Comparison of ENCODE assay signal across 26 cellular contexts in genomic region chr17:72735089-72735488, GRCh38.
"Had no signal": no experiment of that assay in that cellular context is flagged by ENCODE, and none has a peak within 500 bp of the region (broad histone marks: within the 10 kb centered on the region; RNA-seq: fewer than 3 reads in every experiment).

No MANE protein-coding gene starts in this region.

- H3K27me3 Mint-ChIP-seq: naive thymus-derived CD4-positive, alpha-beta T cell; stimulated activated naive B cell treated with anti-CD40 and anti-IgM and Interleukin-4, amounts not matched to agents 10 μg/mL and 1 μg/mL and 100 μg/mL, for 72 hours; stimulated activated naive CD8-positive, alpha-beta T cell treated with anti-CD3 and anti-CD28 coated beads, Interleukin-15, Interleukin-2, amounts not matched to agents 100 ng/mL and 50 ng/mL, for 24 hours had no signal

- H3K9me3 ChIP-seq: neutrophil, pancreas, psoas muscle, right lobe of liver, sigmoid colon, stomach, thoracic aorta, thyroid gland, tibial nerve, upper lobe of left lung, vagina had no signal

- H3K9me3 Mint-ChIP-seq: naive thymus-derived CD4-positive, alpha-beta T cell; natural killer cell; nephron; stimulated activated effector memory CD8-positive, alpha-beta T cell treated with anti-CD3 and anti-CD28 coated beads, Interleukin-12 subunit alpha, Interleukin-12 subunit beta, amount 100 ng/mL, for 72 hours; stimulated activated naive B cell treated with anti-CD40 and anti-IgM and Interleukin-4, amounts not matched to agents 10 μg/mL and 1 μg/mL and 100 μg/mL, for 72 hours; stimulated activated naive CD8-positive, alpha-beta T cell treated with anti-CD3 and anti-CD28 coated beads, Interleukin-15, Interleukin-2, amounts not matched to agents 100 ng/mL and 50 ng/mL, for 24 hours had no signal

- H3K36me3 ChIP-seq: right lobe of liver, sigmoid colon had no signal

- H3K4me3 ChIP-seq: pancreas, psoas muscle, right lobe of liver, sigmoid colon, stomach, thoracic aorta, thyroid gland, tibial nerve, upper lobe of left lung, vagina had no signal

- H3K4me1 Mint-ChIP-seq: naive thymus-derived CD4-positive, alpha-beta T cell; natural killer cell; nephron; stimulated activated effector memory CD8-positive, alpha-beta T cell treated with anti-CD3 and anti-CD28 coated beads, Interleukin-12 subunit alpha, Interleukin-12 subunit beta, amount 100 ng/mL, for 72 hours had no signal

- H3K36me3 Mint-ChIP-seq: natural killer cell; stimulated activated effector memory CD8-positive, alpha-beta T cell treated with anti-CD3 and anti-CD28 coated beads, Interleukin-12 subunit alpha, Interleukin-12 subunit beta, amount 100 ng/mL, for 72 hours had no signal

- H3K4me1 ChIP-seq: pancreas, psoas muscle, right lobe of liver, sigmoid colon, stomach, thyroid gland, tibial nerve, upper lobe of left lung, vagina had no signal

- H3K4me3 Mint-ChIP-seq: naive thymus-derived CD4-positive, alpha-beta T cell; natural killer cell; nephron; stimulated activated effector memory CD8-positive, alpha-beta T cell treated with anti-CD3 and anti-CD28 coated beads, Interleukin-12 subunit alpha, Interleukin-12 subunit beta, amount 100 ng/mL, for 72 hours; stimulated activated naive B cell treated with anti-CD40 and anti-IgM and Interleukin-4, amounts not matched to agents 10 μg/mL and 1 μg/mL and 100 μg/mL, for 72 hours; stimulated activated naive CD8-positive, alpha-beta T cell treated with anti-CD3 and anti-CD28 coated beads, Interleukin-15, Interleukin-2, amounts not matched to agents 100 ng/mL and 50 ng/mL, for 24 hours had no signal

- H3K27me3 ChIP-seq: neutrophil, pancreas, right lobe of liver, sigmoid colon, stomach, thyroid gland, tibial nerve, upper lobe of left lung, vagina had no signal

- DNase-seq: naive thymus-derived CD4-positive, alpha-beta T cell; natural killer cell; nucleus accumbens; pancreas; psoas muscle; right cardiac atrium; right lobe of liver; sigmoid colon; stimulated activated CD4-positive, alpha-beta T cell treated with anti-CD3 and anti-CD28 coated beads, Interleukin-15, amount 100 ng/mL, for 24 hours; stimulated activated CD4-positive, alpha-beta T cell treated with anti-CD3 and anti-CD28 coated beads, Interleukin-2, amount 100 ng/mL, for 24 hours; stimulated activated CD4-positive, alpha-beta T cell treated with anti-CD3 and anti-CD28 coated beads, Interleukin-2, amount 100 ng/mL, for 48 hours; stimulated activated CD4-positive, alpha-beta T cell treated with anti-CD3 and anti-CD28 coated beads, Interleukin-4, amount 100 ng/mL, for 24 hours; stimulated activated naive B cell treated with anti-CD40 and anti-IgM and Interleukin-4, amounts not matched to agents 10 μg/mL and 1 μg/mL and 100 μg/mL, for 72 hours; stimulated activated naive CD4-positive, alpha-beta T cell treated with Interleukin-2 at 50 U/mL for 16 hours; stomach; thyroid gland; trophoblast cell; upper lobe of left lung had no signal

- H3K27ac Mint-ChIP-seq: naive thymus-derived CD4-positive, alpha-beta T cell; natural killer cell; nephron; progenitor cell of endocrine pancreas; stimulated activated effector memory CD8-positive, alpha-beta T cell treated with anti-CD3 and anti-CD28 coated beads, Interleukin-12 subunit alpha, Interleukin-12 subunit beta, amount 100 ng/mL, for 72 hours; stimulated activated naive B cell treated with anti-CD40 and anti-IgM and Interleukin-4, amounts not matched to agents 10 μg/mL and 1 μg/mL and 100 μg/mL, for 72 hours; stimulated activated naive CD8-positive, alpha-beta T cell treated with anti-CD3 and anti-CD28 coated beads, Interleukin-15, Interleukin-2, amounts not matched to agents 100 ng/mL and 50 ng/mL, for 24 hours had no signal

- H3K27ac ChIP-seq: neutrophil, pancreas, psoas muscle, right lobe of liver, sigmoid colon, stomach, thoracic aorta, thyroid gland, tibial nerve, upper lobe of left lung, vagina had no signal
